1 cellular context compared by ENCODE assay signal in genomic region chr12:92943482-92944250, GRCh38.
TF ChIP-seq lines count a peak whose summit lies in the region.

No MANE protein-coding gene starts in this region.

TF ChIP-seq in GM23338, 12 proteins besides CTCF, POLR2A, EP300 and RAD21 (continued from another document):
- TF ChIP-seq ZNF462 (CRISPR knock-in tag; IDR thresholded peaks at IDR 0.05), result no peak
- no peak for TF ChIP-seq POLR2AphosphoS5 (IDR thresholded peaks at IDR 0.05; ENCODE audit: low read depth)
- TF ChIP-seq NANOG (IDR thresholded peaks at IDR 0.05; ENCODE audit: borderline replicate concordance), result no peak
- no peak for TF ChIP-seq EZH2 (IDR thresholded peaks at IDR 0.05; ENCODE audit: low read depth, unreplicated experiment)
- no peak for TF ChIP-seq JUNB (IDR thresholded peaks at IDR 0.05; ENCODE audit: unreplicated experiment)
- TF ChIP-seq REST (IDR thresholded peaks at IDR 0.05; ENCODE audit: unreplicated experiment), result no peak
